20 cellular contexts compared by ENCODE assay signal in the genomic region with DNA sequence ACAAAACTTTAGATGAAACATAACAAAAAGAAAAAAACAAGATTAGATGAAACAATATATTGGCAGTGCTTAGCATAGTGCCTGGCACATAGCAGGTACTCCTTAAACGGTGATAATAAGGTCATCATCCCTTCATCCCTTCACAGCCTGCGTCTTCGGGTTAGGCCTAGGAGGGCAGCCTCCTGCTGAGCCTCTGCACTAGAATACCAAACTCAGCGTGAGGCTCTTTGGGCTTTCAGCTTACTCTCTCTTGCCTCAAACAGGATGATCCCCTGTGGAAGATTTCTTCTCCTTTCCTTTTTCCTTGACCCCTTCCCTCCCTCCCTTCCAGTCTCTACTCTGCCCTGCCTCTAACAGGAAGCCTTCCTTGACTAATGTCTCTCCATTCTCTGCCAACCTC. TPM values are rescaled to one million over a fixed set of nuclear protein-coding genes. Genes with fewer than 3 reads are reported as not detected.
DNase-seq lines count a peak whose midpoint lies in the region; ATAC-seq and TF ChIP-seq lines count a peak whose summit lies in the region.
"Had no signal": no experiment of that assay in that cellular context is flagged by ENCODE, and none has a peak within 500 bp of the region (broad histone marks: within the 10 kb centered on the region; RNA-seq: fewer than 3 reads in every experiment).

No MANE protein-coding gene starts in this region.

- H3K27me3 Mint-ChIP-seq in T-helper 17 cell: peaks cover 59% of the 10 kb centered on the region
- peaks cover 3% of the 10 kb centered on the region for H3K27me3 Mint-ChIP-seq in chondrocyte (ENCODE audit: low read depth)

- no peak overlapping the region for H4K12ac ChIP-seq in trophoblast cell (ENCODE audit: low read depth, low read length)

- H3K18ac ChIP-seq in trophoblast cell (ENCODE audit: low read length): no peak overlapping the region

- no peaks in the 10 kb centered on the region for H3K79me2 ChIP-seq in trophoblast cell (ENCODE audit: control insufficient read depth, insufficient read depth, low read length, poor library complexity)

- DNase-seq in ELF-1 (ENCODE audit: low read depth, low spot score) (peak; percentile 50), T-helper 17 cell (no peak), trophoblast cell (no peak), ACHN (no peak), NCI-H146 treated with DMSO at 0.1 percent for 48 hours (lab: John Stamatoyannopoulos, UW; ENCODE audit: unreplicated experiment) (no peak), GM10266 (ENCODE audit: extremely low spot score) (no peak), chondrocyte (ENCODE audit: low spot score) (no peak)
- DNase-seq: activated CD4-positive, CD25-positive, alpha-beta regulatory T cell; activated gamma-delta T cell treated with Interleukin-2 at 50 U/mL for 16 hours; BE2C; Kasumi-1; NCI-H226; stimulated activated CD4-positive, alpha-beta T cell treated with anti-CD3 and anti-CD28 coated beads, Interleukin-4, amount 100 ng/mL, for 1 hour had no signal

- H3K9ac ChIP-seq in iPS-18a (ENCODE audit: low read length): peak overlapping the region; percentile 67
- H3K9ac ChIP-seq in trophoblast cell (ENCODE audit: low read length): no peak overlapping the region

- H3K4me1 ChIP-seq in iPS-18a (ENCODE audit: control insufficient read depth, low read depth, low read length): peaks cover 27% of the 10 kb centered on the region
- H3K4me1 ChIP-seq in trophoblast cell (ENCODE audit: control insufficient read depth in 1 of 2, insufficient read depth in 2 of 2, low read length in 2 of 2): peaks cover 25 to 29% of the 10 kb centered on the region in 2 experiments

- ATAC-seq in T-helper 17 cell: no peak
- ATAC-seq: esophagus mucosa had no signal

- H3K27ac ChIP-seq in iPS-18a (ENCODE audit: low read length): peak overlapping the region; percentile 25
- no peak overlapping the region for H3K27ac ChIP-seq in trophoblast cell (ENCODE audit: low read depth, low read length)
- H3K27ac ChIP-seq: ascending aorta had no signal

- WGBS in trophoblast cell (ENCODE audit: extremely low coverage, insufficient coverage, insufficient read length): no CpG with 5 or more reads among the region's 4 CpGs

- H2BK120ac ChIP-seq in trophoblast cell (ENCODE audit: insufficient read depth, low read length, poor library complexity): peak overlapping the region; percentile 2

- H3K4ac ChIP-seq in trophoblast cell (ENCODE audit: low read depth, low read length): no peak overlapping the region

- no peak overlapping the region for H2BK5ac ChIP-seq in trophoblast cell (ENCODE audit: low read depth, low read length, poor library complexity)

- peaks cover 19% of the 10 kb centered on the region for H3K79me1 ChIP-seq in trophoblast cell (ENCODE audit: low read length)

- peak overlapping the region; percentile 9 for H4K91ac ChIP-seq in trophoblast cell (ENCODE audit: low read depth, low read length)

- no peak overlapping the region for H3K14ac ChIP-seq in trophoblast cell (ENCODE audit: low read length)

- in situ Hi-C loops in ACHN (cut with HindIII; ENCODE audit: low pct_ligation_motif_present, low pct_unique_long_range_greater_than_20kb, low sequenced_read_pairs): no loop called here

- peaks cover 5% of the 10 kb centered on the region for H3K36me3 Mint-ChIP-seq in T-helper 17 cell (ENCODE audit: low read depth)
- H3K36me3 Mint-ChIP-seq in chondrocyte (ENCODE audit: low read depth): no peaks in the 10 kb centered on the region

- H3K4me2 ChIP-seq in trophoblast cell (ENCODE audit: low read length): no peak overlapping the region

- no peak overlapping the region for H3K27ac Mint-ChIP-seq in T-helper 17 cell
- H3K27ac Mint-ChIP-seq in chondrocyte (ENCODE audit: unreplicated experiment): no peak overlapping the region

- H3K27me3 ChIP-seq in iPS-18a (ENCODE audit: control insufficient read depth, insufficient read depth, low read length) (peaks cover 23% of the 10 kb centered on the region), trophoblast cell (ENCODE audit: insufficient read depth, low read length) (no peaks in the 10 kb centered on the region)
- H3K27me3 ChIP-seq: ascending aorta, BE2C had no signal

- TF ChIP-seq CTCF in GM10266 (IDR thresholded peaks at IDR 0.05; ENCODE audit: control insufficient read depth, insufficient read depth, low read depth, missing control alignments) (no peak), chondrocyte (IDR thresholded peaks at IDR 0.05) (no peak)

- peak overlapping the region; percentile 7 for H4K8ac ChIP-seq in trophoblast cell (ENCODE audit: low read depth, low read length)

- H3K4me3 Mint-ChIP-seq in T-helper 17 cell: peak overlapping the region; percentile 58
- H3K4me3 Mint-ChIP-seq in chondrocyte (ENCODE audit: unreplicated experiment): no peak overlapping the region

- H3K9me3 ChIP-seq in T-helper 17 cell (ENCODE audit: control insufficient read depth, low read length, poor library complexity, severe bottlenecking) (no peaks in the 10 kb centered on the region), iPS-18a (ENCODE audit: control insufficient read depth, low read depth, low read length) (no peaks in the 10 kb centered on the region), trophoblast cell (ENCODE audit: insufficient read depth, low read depth, low read length) (no peaks in the 10 kb centered on the region)
- H3K9me3 ChIP-seq: ascending aorta, BE2C had no signal

- no peak overlapping the region for H3K23ac ChIP-seq in trophoblast cell (ENCODE audit: low read length)

- no peak overlapping the region for H2BK12ac ChIP-seq in trophoblast cell (ENCODE audit: low read length)

- H3K4me3 ChIP-seq in iPS-18a (ENCODE audit: low read length) (peak overlapping the region; percentile 49), trophoblast cell (ENCODE audit: low read depth, low read length) (no peak overlapping the region)

- no peak overlapping the region for H2AFZ ChIP-seq in trophoblast cell (ENCODE audit: insufficient read depth, low read length, poor library complexity)

- H3K4me1 Mint-ChIP-seq in T-helper 17 cell (peaks cover 9% of the 10 kb centered on the region), chondrocyte (ENCODE audit: low read depth) (peaks cover 16% of the 10 kb centered on the region)

- no peak overlapping the region for H2AK5ac ChIP-seq in trophoblast cell (ENCODE audit: low read length)

- H3K9me3 Mint-ChIP-seq in chondrocyte (ENCODE audit: low read depth): no peaks in the 10 kb centered on the region

- no peaks in the 10 kb centered on the region for H3K36me3 ChIP-seq in iPS-18a (ENCODE audit: control insufficient read depth, low read depth, low read length)
- no peaks in the 10 kb centered on the region for H3K36me3 ChIP-seq in trophoblast cell (ENCODE audit: control insufficient read depth in 1 of 2, insufficient read depth in 2 of 2, low read length in 2 of 2)
- H3K36me3 ChIP-seq: ascending aorta, BE2C had no signal

RNA-seq across cellular contexts. Expression of gene FIGNL2, which starts 14.4 kb away (rescaled TPM):
- total RNA-seq in T-helper 17 cell (under 1 TPM; 0.42 to 0.76 TPM), chondrocyte (0.26 to 0.30 TPM in 2 of 3 replicates, not detected in the other)
- polyA plus RNA-seq in trophoblast cell (2013): 23.9 and 25.0 TPM in 2 replicates
- total RNA-seq: ascending aorta had no signal

RNA-seq across cellular contexts. Expression of gene ANKRD33, which starts 25.0 kb away (rescaled TPM):
- total RNA-seq in T-helper 17 cell (not detected), chondrocyte (not detected in 3 replicates)
- polyA plus RNA-seq in trophoblast cell (2013): 0.17 and 0.38 TPM in 2 replicates
- total RNA-seq: ascending aorta; esophagus mucosa; lung microvascular endothelial cell; osteocyte; T-helper 1 cell treated with Interleukin-12 subunit alpha and Interleukin-12 subunit beta and Interleukin-4 antibody, amounts not matched to agents 30 ng/mL and 1 ng/mL, for 36 hours; temporal lobe had no signal

RNA-seq across cellular contexts. Expression of gene ACVRL1, which starts 44.4 kb away (rescaled TPM):
- total RNA-seq in T-helper 17 cell (not detected), chondrocyte (0.36 to 0.60 TPM in 2 of 3 replicates, not detected in the other)
- 2.8 and 3.1 TPM in 2 replicates for polyA plus RNA-seq in trophoblast cell (2013)
- total RNA-seq: osteocyte; T-helper 1 cell treated with Interleukin-12 subunit alpha and Interleukin-12 subunit beta and Interleukin-4 antibody, amounts not matched to agents 30 ng/mL and 1 ng/mL, for 36 hours had no signal
